Comparison of ENCODE assay signal across 1 cellular context in the genomic region with DNA sequence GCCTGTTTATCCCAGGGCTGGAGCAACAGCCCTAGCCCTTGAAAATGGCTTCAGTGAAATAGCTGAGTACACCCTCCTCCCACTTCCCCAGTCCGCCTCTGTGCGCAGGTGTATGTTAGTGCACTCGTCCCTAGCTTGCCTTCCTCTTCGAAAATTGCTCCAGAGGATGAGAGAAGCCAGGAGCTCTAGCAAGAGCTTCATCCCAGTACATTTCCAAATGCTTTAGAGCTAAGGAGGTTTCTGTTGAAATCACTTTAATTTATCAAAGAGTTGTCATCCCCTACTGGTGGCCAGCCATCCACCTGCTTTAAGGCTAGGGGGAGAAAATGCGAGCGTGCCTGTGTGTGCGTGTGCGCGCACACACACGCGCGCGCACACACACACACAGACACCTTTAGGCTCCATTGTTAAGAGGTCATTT.
A peak's percentile ranks its signal among the peaks of the same experiment; 100 is the strongest.
TF ChIP-seq lines count a peak whose summit lies in the region.

No MANE protein-coding gene starts in this region.

TF ChIP-seq in H1, 55 proteins besides CTCF, POLR2A, EP300 and RAD21 (continued from another document):
- TF ChIP-seq, protein P1, sequence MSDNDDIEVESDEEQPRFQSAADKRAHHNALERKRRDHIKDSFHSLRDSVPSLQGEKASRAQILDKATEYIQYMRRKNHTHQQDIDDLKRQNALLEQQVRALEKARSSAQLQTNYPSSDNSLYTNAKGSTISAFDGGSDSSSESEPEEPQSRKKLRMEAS (IDR thresholded peaks at IDR 0.05), result no peak
- peak; percentile 72 for TF ChIP-seq EZH2 (IDR thresholded peaks at IDR 0.05; ENCODE audit: low read depth, low read length, severe bottlenecking)
- no peak for TF ChIP-seq POU5F1 (IDR thresholded peaks at IDR 0.05; ENCODE audit: low read depth, low read length)
